8 cellular contexts compared by ENCODE assay signal in the genomic region with DNA sequence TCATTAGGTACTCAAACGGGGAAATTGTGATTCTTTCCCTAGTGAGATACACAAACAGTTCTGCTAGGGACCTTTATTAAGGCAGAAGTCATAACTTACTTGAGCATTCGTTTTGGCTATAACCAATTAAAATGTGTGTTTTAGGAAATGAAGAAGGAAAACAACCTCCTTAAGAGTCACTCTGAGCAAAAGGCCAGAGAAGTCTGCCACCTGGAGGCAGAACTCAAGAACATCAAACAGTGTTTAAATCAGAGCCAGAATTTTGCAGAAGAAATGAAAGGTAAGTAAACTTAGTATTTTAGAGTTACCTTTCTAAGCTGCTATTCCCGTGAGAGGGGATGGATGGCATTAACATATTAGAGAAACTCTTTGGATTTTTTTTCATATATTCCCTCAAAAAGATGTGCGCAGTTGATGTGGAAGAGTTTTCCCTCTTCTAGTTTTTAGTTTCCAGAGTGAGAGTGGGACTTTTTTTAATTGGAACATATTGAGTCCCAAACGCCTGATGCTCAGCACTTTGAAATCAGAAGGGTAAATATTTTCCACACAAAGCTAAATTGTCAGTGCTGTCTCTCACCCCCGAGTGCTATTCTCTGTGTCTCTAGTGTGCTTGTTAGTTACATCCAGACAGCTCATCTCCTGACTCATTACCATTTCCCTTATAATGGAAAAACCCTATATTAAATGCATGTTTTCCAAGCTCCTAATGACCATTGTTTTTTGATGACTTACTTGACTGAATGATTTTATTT. TPM values are rescaled to one million over a fixed set of nuclear protein-coding genes. Genes with fewer than 3 reads are reported as not detected.
DNase-seq lines count a peak whose midpoint lies in the region; ATAC-seq and TF ChIP-seq lines count a peak whose summit lies in the region.

No MANE protein-coding gene starts in this region.

- CTCF ChIA-PET in activated CD4-positive, alpha-beta T cell treated with anti-CD3 and anti-CD28 coated beads for 36 hours (lab: Charles Lee): interaction anchor here (0.6 to 6.0 kb wide), 6 partner anchors 10 to 309 kb away, joined by 3 to 53 read pairs (median 4); no protein-coding TSS in a partner anchor
- CTCF ChIA-PET in activated CD4-positive, alpha-beta memory T cell treated with anti-CD3 and anti-CD28 coated beads for 36 hours (lab: Charles Lee): interaction anchor here (0.6 to 3.9 kb wide), 14 partner anchors 10 to 483 kb away, joined by 3 to 22 read pairs (median 3); no protein-coding TSS in a partner anchor

- peaks cover 1% of the 10 kb centered on the region for H3K9me3 Mint-ChIP-seq in activated CD4-positive, alpha-beta T cell treated with anti-CD3 and anti-CD28 coated beads for 36 hours (ENCODE audit: low read depth)
- H3K9me3 Mint-ChIP-seq in activated CD4-positive, alpha-beta memory T cell treated with anti-CD3 and anti-CD28 coated beads for 36 hours: no peaks in the 10 kb centered on the region
- no peaks in the 10 kb centered on the region for H3K9me3 Mint-ChIP-seq in glutamatergic neuron (ENCODE audit: unreplicated experiment)
- H3K9me3 Mint-ChIP-seq in stimulated activated memory B cell treated with anti-CD40 and anti-IgM and Interleukin-4, amounts not matched to agents 10 μg/mL and 1 μg/mL and 100 μg/mL, for 72 hours: no peaks in the 10 kb centered on the region

- TF ChIP-seq CTCF in glutamatergic neuron (IDR thresholded peaks at IDR 0.05; ENCODE audit: partially characterized antibody, unreplicated experiment) (peak; percentile 68), tibial artery (IDR thresholded peaks at IDR 0.05) (peak; percentile 40 to 55)

- H3K4me3 Mint-ChIP-seq in activated CD4-positive, alpha-beta T cell treated with anti-CD3 and anti-CD28 coated beads for 36 hours: no peak overlapping the region
- no peak overlapping the region for H3K4me3 Mint-ChIP-seq in activated CD4-positive, alpha-beta memory T cell treated with anti-CD3 and anti-CD28 coated beads for 36 hours
- no peak overlapping the region for H3K4me3 Mint-ChIP-seq in glutamatergic neuron (ENCODE audit: unreplicated experiment)
- H3K4me3 Mint-ChIP-seq in stimulated activated memory B cell treated with anti-CD40 and anti-IgM and Interleukin-4, amounts not matched to agents 10 μg/mL and 1 μg/mL and 100 μg/mL, for 72 hours: no peak overlapping the region

- H3K27me3 Mint-ChIP-seq in activated CD4-positive, alpha-beta T cell treated with anti-CD3 and anti-CD28 coated beads for 36 hours: no peaks in the 10 kb centered on the region
- no peaks in the 10 kb centered on the region for H3K27me3 Mint-ChIP-seq in activated CD4-positive, alpha-beta memory T cell treated with anti-CD3 and anti-CD28 coated beads for 36 hours
- H3K27me3 Mint-ChIP-seq in glutamatergic neuron (ENCODE audit: unreplicated experiment): no peaks in the 10 kb centered on the region
- no peaks in the 10 kb centered on the region for H3K27me3 Mint-ChIP-seq in stimulated activated memory B cell treated with anti-CD40 and anti-IgM and Interleukin-4, amounts not matched to agents 10 μg/mL and 1 μg/mL and 100 μg/mL, for 72 hours

- H3K36me3 ChIP-seq in tibial artery: no peaks in the 10 kb centered on the region

- no peak overlapping the region for H3K27ac ChIP-seq in tibial artery

- H3K36me3 Mint-ChIP-seq in activated CD4-positive, alpha-beta T cell treated with anti-CD3 and anti-CD28 coated beads for 36 hours (ENCODE audit: low read depth): peaks cover 38% of the 10 kb centered on the region
- peaks cover 30% of the 10 kb centered on the region for H3K36me3 Mint-ChIP-seq in activated CD4-positive, alpha-beta memory T cell treated with anti-CD3 and anti-CD28 coated beads for 36 hours
- no peaks in the 10 kb centered on the region for H3K36me3 Mint-ChIP-seq in glutamatergic neuron (ENCODE audit: unreplicated experiment)
- no peaks in the 10 kb centered on the region for H3K36me3 Mint-ChIP-seq in stimulated activated memory B cell treated with anti-CD40 and anti-IgM and Interleukin-4, amounts not matched to agents 10 μg/mL and 1 μg/mL and 100 μg/mL, for 72 hours

- H3K9me3 ChIP-seq in tibial artery: no peaks in the 10 kb centered on the region

- no peaks in the 10 kb centered on the region for H3K27me3 ChIP-seq in tibial artery

- POLR2A ChIA-PET in activated CD4-positive, alpha-beta T cell treated with anti-CD3 and anti-CD28 coated beads for 36 hours (lab: Charles Lee): no interaction called here
- POLR2A ChIA-PET in activated CD4-positive, alpha-beta memory T cell treated with anti-CD3 and anti-CD28 coated beads for 36 hours (lab: Charles Lee): no interaction called here

- no peak overlapping the region for H3K4me3 ChIP-seq in tibial artery

- peak overlapping the region; percentile 53 for H3K27ac Mint-ChIP-seq in activated CD4-positive, alpha-beta T cell treated with anti-CD3 and anti-CD28 coated beads for 36 hours
- H3K27ac Mint-ChIP-seq in activated CD4-positive, alpha-beta memory T cell treated with anti-CD3 and anti-CD28 coated beads for 36 hours: peak overlapping the region; percentile 2
- H3K27ac Mint-ChIP-seq in glutamatergic neuron (ENCODE audit: unreplicated experiment): no peak overlapping the region
- H3K27ac Mint-ChIP-seq in stimulated activated memory B cell treated with anti-CD40 and anti-IgM and Interleukin-4, amounts not matched to agents 10 μg/mL and 1 μg/mL and 100 μg/mL, for 72 hours: no peak overlapping the region

- DNase-seq in activated CD4-positive, alpha-beta T cell treated with anti-CD3 and anti-CD28 coated beads for 36 hours: peak; percentile 34
- DNase-seq in activated CD4-positive, alpha-beta T cell treated with anti-CD3 and anti-CD28 coated beads for 1 hour: no peak
- peak; percentile 25 to 64 for DNase-seq in Kasumi-1 (lab: John Stamatoyannopoulos, UW)
- DNase-seq in activated CD4-positive, alpha-beta memory T cell treated with anti-CD3 and anti-CD28 coated beads for 36 hours: peak; percentile 21
- DNase-seq in glutamatergic neuron: peak; percentile 30
- DNase-seq in tibial artery: no peak

- H3K4me1 Mint-ChIP-seq in activated CD4-positive, alpha-beta T cell treated with anti-CD3 and anti-CD28 coated beads for 36 hours: peaks cover 8% of the 10 kb centered on the region
- peaks cover 30% of the 10 kb centered on the region for H3K4me1 Mint-ChIP-seq in activated CD4-positive, alpha-beta memory T cell treated with anti-CD3 and anti-CD28 coated beads for 36 hours (ENCODE audit: low read depth)
- peaks cover 32% of the 10 kb centered on the region for H3K4me1 Mint-ChIP-seq in glutamatergic neuron (ENCODE audit: low read depth, unreplicated experiment)
- H3K4me1 Mint-ChIP-seq in stimulated activated memory B cell treated with anti-CD40 and anti-IgM and Interleukin-4, amounts not matched to agents 10 μg/mL and 1 μg/mL and 100 μg/mL, for 72 hours: no peaks in the 10 kb centered on the region

- peak; percentile 42 for ATAC-seq in activated CD4-positive, alpha-beta T cell treated with anti-CD3 and anti-CD28 coated beads for 36 hours
- ATAC-seq in GM19324 (IDR thresholded peaks at IDR 0.05; ENCODE audit: low FRiP score, unreplicated experiment): peak; percentile 64
- ATAC-seq in stimulated activated memory B cell treated with anti-CD40 and anti-IgM and Interleukin-4, amounts not matched to agents 10 μg/mL and 1 μg/mL and 100 μg/mL, for 72 hours: no peak

- intact Hi-C loops in activated CD4-positive, alpha-beta T cell treated with anti-CD3 and anti-CD28 coated beads for 36 hours (cut with DNase I, micrococcal nuclease): loop anchor here (1.0 to 5.0 kb wide), 2 partner anchors 10 to 36 kb away; a partner anchor contains a TSS
- intact Hi-C loops in activated CD4-positive, alpha-beta memory T cell treated with anti-CD3 and anti-CD28 coated beads for 36 hours (cut with micrococcal nuclease): no loop called here
- intact Hi-C loops in tibial artery (cut with DNase I; ENCODE audit: low total_unique reads): no loop called here

- no peaks in the 10 kb centered on the region for H3K4me1 ChIP-seq in tibial artery

RNA-seq across cellular contexts. Expression of a gene that starts 34.9 kb away (rescaled TPM):
- total RNA-seq in activated CD4-positive, alpha-beta T cell treated with anti-CD3 and anti-CD28 coated beads for 36 hours: 100 to 1,000 TPM; 102 to 107 TPM
- 10 to 100 TPM; 92.4 to 97.3 TPM for total RNA-seq in activated CD4-positive, alpha-beta memory T cell treated with anti-CD3 and anti-CD28 coated beads for 36 hours
- 29.3 TPM for total RNA-seq in glutamatergic neuron (ENCODE audit: unreplicated experiment)

Comparison
In these comparisons a context has a peak if more than half of its experiments do, and no peak if none do; other contexts are left out.
1. DNase-seq: peak in activated CD4-positive, alpha-beta T cell treated with anti-CD3 and anti-CD28 coated beads for 36 hours (single experiment), Kasumi-1 (2 of 2), activated CD4-positive, alpha-beta memory T cell treated with anti-CD3 and anti-CD28 coated beads for 36 hours (single experiment) and glutamatergic neuron (single experiment); none in activated CD4-positive, alpha-beta T cell treated with anti-CD3 and anti-CD28 coated beads for 1 hour (single experiment) and tibial artery (0 of 2).
2. H3K27ac Mint-ChIP-seq: peak in activated CD4-positive, alpha-beta T cell treated with anti-CD3 and anti-CD28 coated beads for 36 hours (single experiment) and activated CD4-positive, alpha-beta memory T cell treated with anti-CD3 and anti-CD28 coated beads for 36 hours (single experiment); none in glutamatergic neuron (single experiment) and stimulated activated memory B cell treated with anti-CD40 and anti-IgM and Interleukin-4, amounts not matched to agents 10 μg/mL and 1 μg/mL and 100 μg/mL, for 72 hours (single experiment).
3. intact Hi-C loops: an anchor here in activated CD4-positive, alpha-beta T cell treated with anti-CD3 and anti-CD28 coated beads for 36 hours (1.0 to 5.0 kb wide); none called in activated CD4-positive, alpha-beta memory T cell treated with anti-CD3 and anti-CD28 coated beads for 36 hours and tibial artery.